Comparison of ENCODE assay signal across 29 cellular contexts in the genomic region with DNA sequence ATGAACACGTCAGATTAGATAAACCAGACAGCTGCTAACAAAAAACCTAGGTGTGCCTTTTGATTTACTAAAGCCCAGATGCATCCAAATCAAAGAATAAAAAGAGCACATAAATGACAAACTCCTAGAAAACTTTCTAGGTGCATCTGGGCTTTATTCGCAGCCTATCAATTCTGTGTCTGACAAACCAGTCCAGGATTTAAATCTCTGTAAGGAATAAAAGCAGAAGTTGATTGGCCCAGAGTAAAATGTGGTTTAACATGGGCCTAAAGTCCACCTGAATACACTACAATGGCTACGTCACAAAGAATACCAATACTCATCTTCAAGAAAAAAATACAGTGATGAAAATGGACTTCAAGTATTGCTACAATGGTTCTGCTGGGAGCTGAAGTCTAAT.
DNase-seq lines count a peak whose midpoint lies in the region; ATAC-seq, FAIRE-seq and TF ChIP-seq lines count a peak whose summit lies in the region.
"Had no signal": no experiment of that assay in that cellular context is flagged by ENCODE, and none has a peak within 500 bp of the region (broad histone marks: within the 10 kb centered on the region; RNA-seq: fewer than 3 reads in every experiment).

No MANE protein-coding gene starts in this region.

- ATAC-seq in K562: no peak
- no peak for ATAC-seq in HG02588 (IDR thresholded peaks at IDR 0.05; ENCODE audit: unreplicated experiment)
- ATAC-seq: A549; CD8-positive, alpha-beta T cell had no signal

- WGBS in K562 (ENCODE audit: insufficient coverage, low coverage, missing lambda C conversion rate): 61% methylated on average over 3 of the region's 3 CpGs

- H3K27ac ChIP-seq in K562 (ENCODE audit: extremely low read depth, low read depth, low read length): no peak overlapping the region
- H3K27ac ChIP-seq: 22Rv1; A549; BLaER1; BLaER1 treated with 17β-estradiol and CSF1 and Interleukin-3, amounts not matched to agents 10 nM and 100 nM; C4-2B had no signal

- in situ Hi-C loops in K562 (cut with MboI): no loop called here

- no peak for TF ChIP-seq EP300 in K562 (IDR thresholded peaks at IDR 0.05; ENCODE audit: low read length)

- H3K9me1 ChIP-seq in K562 (ENCODE audit: control insufficient read depth, insufficient read depth, low read length): no peaks in the 10 kb centered on the region

- H2AFZ ChIP-seq in K562 (ENCODE audit: low read depth, low read length): no peak overlapping the region

- H3K4me2 ChIP-seq in K562 (ENCODE audit: insufficient read depth, low read length): no peak overlapping the region
- H3K4me2 ChIP-seq: A549; BLaER1; BLaER1 treated with 17β-estradiol and CSF1 and Interleukin-3, amounts not matched to agents 10 nM and 100 nM had no signal

- peaks cover 0 to 23% of the 10 kb centered on the region in 2 experiments; a peak in 4 of 5 replicates for H3K4me1 ChIP-seq in K562 (replicated peaks in 1 of 2; ENCODE audit: control insufficient read depth in 2 of 2, insufficient read depth in 2 of 2, low read length in 2 of 2)
- H3K4me1 ChIP-seq: A549; BE2C; BLaER1; BLaER1 treated with 17β-estradiol and CSF1 and Interleukin-3, amounts not matched to agents 10 nM and 100 nM had no signal

- no peak for FAIRE-seq in K562 (lab: Jason Lieb, UNC)
- FAIRE-seq: A204.1, A549, D721Med had no signal

- intact Hi-C loops in K562 (cut with micrococcal nuclease): loop anchor here (10.0 kb wide), 1 partner anchor 325 kb away; no protein-coding TSS in a partner anchor

- TF ChIP-seq RAD21 in K562 (CRISPR knock-in tag; conservative IDR thresholded peaks at IDR 0.05 in 1 of 2, IDR thresholded peaks at IDR 0.05 in 1 of 2): no peak

- BruUV-seq in K562 (replicated peaks; lab: Mats Ljungman, UMichigan): no TSS peak

- H3K27me3 ChIP-seq in K562 (ENCODE audit: control insufficient read depth in 2 of 2, insufficient read depth in 2 of 2, low read length in 2 of 2): no peaks in the 10 kb centered on the region
- H3K27me3 ChIP-seq: BE2C; BLaER1; BLaER1 treated with 17β-estradiol and CSF1 and Interleukin-3, amounts not matched to agents 10 nM and 100 nM had no signal

- H4K20me1 ChIP-seq in K562 (replicated peaks; ENCODE audit: control insufficient read depth, insufficient read depth, low read length): no peaks in the 10 kb centered on the region
- H4K20me1 ChIP-seq: BLaER1; BLaER1 treated with 17β-estradiol and CSF1 and Interleukin-3, amounts not matched to agents 10 nM and 100 nM had no signal

- POLR2A ChIA-PET in K562 (lab: Yijun Ruan, JAX): interaction anchor here (1.1 to 1.3 kb wide), 2 partner anchors 9 to 13 kb away, joined by 3 read pairs; no protein-coding TSS in a partner anchor

- H3K79me2 ChIP-seq in K562 (ENCODE audit: control insufficient read depth, insufficient read depth, low read length): 0 out of 3 replicates have a peak, but pooled peaks cover 6% of the 10 kb centered on the region

- no peaks in the 10 kb centered on the region for H3K36me3 ChIP-seq in K562 (ENCODE audit: control insufficient read depth, insufficient read depth, low read length)
- H3K36me3 ChIP-seq: BE2C; BLaER1; BLaER1 treated with 17β-estradiol and CSF1 and Interleukin-3, amounts not matched to agents 10 nM and 100 nM had no signal

- no peak for TF ChIP-seq CTCF in K562 (IDR thresholded peaks at IDR 0.05 in 2 of 3, conservative IDR thresholded peaks at IDR 0.05 in 1 of 3; ENCODE audit: insufficient read depth in 2 of 3, low read depth in 1 of 3, low read length in 3 of 3)

- no peak for TF ChIP-seq POLR2A in K562 (conservative IDR thresholded peaks at IDR 0.05)

- no peak for DNase-seq in K562 (ENCODE audit: extremely low read depth in 1 of 4, low spot score in 3 of 4)
- DNase-seq: 8988T; ACHN; AML-193; BE2C; C1 segment of cervical spinal cord; Caco-2; Calu3; CD4-positive, alpha-beta memory T cell; CD4-positive, alpha-beta T cell; CD4-positive, CD25-positive, alpha-beta regulatory T cell; CD8-positive, alpha-beta memory T cell; CD8-positive, alpha-beta T cell; COR-L47; DMS 273 treated with DMSO at 0.1 percent for 48 hours; DMS153; DMS53; DMS79; DMS79 treated with DMSO at 0.1 percent for 48 hours; DND-41; EL had no signal

- CTCF ChIA-PET in K562 (lab: Yijun Ruan, JAX; ENCODE audit: low intra/inter-chr PET ratio): no interaction called here

- H3K9ac ChIP-seq in K562 (ENCODE audit: insufficient read depth in 1 of 2, low read depth in 2 of 2, low read length in 2 of 2): no peak overlapping the region
- H3K9ac ChIP-seq: BLaER1; BLaER1 treated with 17β-estradiol and CSF1 and Interleukin-3, amounts not matched to agents 10 nM and 100 nM had no signal

- no peak overlapping the region for H3K4me3 ChIP-seq in K562
- H3K4me3 ChIP-seq: A549; BLaER1; BLaER1 treated with 17β-estradiol and CSF1 and Interleukin-3, amounts not matched to agents 10 nM and 100 nM had no signal

- H3K9me3 ChIP-seq in K562 (replicated peaks; ENCODE audit: control insufficient read depth, insufficient read depth, low read depth, low read length): no peaks in the 10 kb centered on the region
- H3K9me3 ChIP-seq: A549; BE2C; BLaER1; BLaER1 treated with 17β-estradiol and CSF1 and Interleukin-3, amounts not matched to agents 10 nM and 100 nM; Caco-2 had no signal

TF ChIP-seq in K562, 482 proteins besides CTCF, POLR2A, EP300 and RAD21 (continues in another document):
- TF ChIP-seq, protein P1, sequence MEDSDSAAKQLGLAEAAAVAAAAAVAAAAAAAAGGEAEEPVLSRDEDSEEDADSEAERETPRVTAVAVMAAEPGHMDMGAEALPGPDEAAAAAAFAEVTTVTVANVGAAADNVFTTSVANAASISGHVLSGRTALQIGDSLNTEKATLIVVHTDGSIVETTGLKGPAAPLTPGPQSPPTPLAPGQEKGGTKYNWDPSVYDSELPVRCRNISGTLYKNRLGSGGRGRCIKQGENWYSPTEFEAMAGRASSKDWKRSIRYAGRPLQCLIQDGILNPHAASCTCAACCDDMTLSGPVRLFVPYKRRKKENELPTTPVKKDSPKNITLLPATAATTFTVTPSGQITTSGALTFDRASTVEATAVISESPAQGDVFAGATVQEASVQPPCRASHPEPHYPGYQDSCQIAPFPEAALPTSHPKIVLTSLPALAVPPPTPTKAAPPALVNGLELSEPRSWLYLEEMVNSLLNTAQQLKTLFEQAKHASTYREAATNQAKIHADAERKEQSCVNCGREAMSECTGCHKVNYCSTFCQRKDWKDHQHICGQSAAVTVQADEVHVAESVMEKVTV (CRISPR knock-in tag; IDR thresholded peaks at IDR 0.05): no peak
- TF ChIP-seq HMG20B (CRISPR knock-in tag; IDR thresholded peaks at IDR 0.05): 0 out of 2 replicates have a peak, but pooled peaks have one; percentile 34
- no peak for TF ChIP-seq MTA3 (IDR thresholded peaks at IDR 0.05; ENCODE audit: borderline replicate concordance)
- TF ChIP-seq RBM34 (IDR thresholded peaks at IDR 0.05; ENCODE audit: borderline replicate concordance, insufficient read depth, low read length): no peak
- no peak for TF ChIP-seq ATF1 (CRISPR knock-in tag; IDR thresholded peaks at IDR 0.05)
- no peak for TF ChIP-seq ATF1 (tag; IDR thresholded peaks at IDR 0.05)
- no peak for TF ChIP-seq MTA1 (IDR thresholded peaks at IDR 0.05; ENCODE audit: borderline replicate concordance)
- TF ChIP-seq, protein P2, sequence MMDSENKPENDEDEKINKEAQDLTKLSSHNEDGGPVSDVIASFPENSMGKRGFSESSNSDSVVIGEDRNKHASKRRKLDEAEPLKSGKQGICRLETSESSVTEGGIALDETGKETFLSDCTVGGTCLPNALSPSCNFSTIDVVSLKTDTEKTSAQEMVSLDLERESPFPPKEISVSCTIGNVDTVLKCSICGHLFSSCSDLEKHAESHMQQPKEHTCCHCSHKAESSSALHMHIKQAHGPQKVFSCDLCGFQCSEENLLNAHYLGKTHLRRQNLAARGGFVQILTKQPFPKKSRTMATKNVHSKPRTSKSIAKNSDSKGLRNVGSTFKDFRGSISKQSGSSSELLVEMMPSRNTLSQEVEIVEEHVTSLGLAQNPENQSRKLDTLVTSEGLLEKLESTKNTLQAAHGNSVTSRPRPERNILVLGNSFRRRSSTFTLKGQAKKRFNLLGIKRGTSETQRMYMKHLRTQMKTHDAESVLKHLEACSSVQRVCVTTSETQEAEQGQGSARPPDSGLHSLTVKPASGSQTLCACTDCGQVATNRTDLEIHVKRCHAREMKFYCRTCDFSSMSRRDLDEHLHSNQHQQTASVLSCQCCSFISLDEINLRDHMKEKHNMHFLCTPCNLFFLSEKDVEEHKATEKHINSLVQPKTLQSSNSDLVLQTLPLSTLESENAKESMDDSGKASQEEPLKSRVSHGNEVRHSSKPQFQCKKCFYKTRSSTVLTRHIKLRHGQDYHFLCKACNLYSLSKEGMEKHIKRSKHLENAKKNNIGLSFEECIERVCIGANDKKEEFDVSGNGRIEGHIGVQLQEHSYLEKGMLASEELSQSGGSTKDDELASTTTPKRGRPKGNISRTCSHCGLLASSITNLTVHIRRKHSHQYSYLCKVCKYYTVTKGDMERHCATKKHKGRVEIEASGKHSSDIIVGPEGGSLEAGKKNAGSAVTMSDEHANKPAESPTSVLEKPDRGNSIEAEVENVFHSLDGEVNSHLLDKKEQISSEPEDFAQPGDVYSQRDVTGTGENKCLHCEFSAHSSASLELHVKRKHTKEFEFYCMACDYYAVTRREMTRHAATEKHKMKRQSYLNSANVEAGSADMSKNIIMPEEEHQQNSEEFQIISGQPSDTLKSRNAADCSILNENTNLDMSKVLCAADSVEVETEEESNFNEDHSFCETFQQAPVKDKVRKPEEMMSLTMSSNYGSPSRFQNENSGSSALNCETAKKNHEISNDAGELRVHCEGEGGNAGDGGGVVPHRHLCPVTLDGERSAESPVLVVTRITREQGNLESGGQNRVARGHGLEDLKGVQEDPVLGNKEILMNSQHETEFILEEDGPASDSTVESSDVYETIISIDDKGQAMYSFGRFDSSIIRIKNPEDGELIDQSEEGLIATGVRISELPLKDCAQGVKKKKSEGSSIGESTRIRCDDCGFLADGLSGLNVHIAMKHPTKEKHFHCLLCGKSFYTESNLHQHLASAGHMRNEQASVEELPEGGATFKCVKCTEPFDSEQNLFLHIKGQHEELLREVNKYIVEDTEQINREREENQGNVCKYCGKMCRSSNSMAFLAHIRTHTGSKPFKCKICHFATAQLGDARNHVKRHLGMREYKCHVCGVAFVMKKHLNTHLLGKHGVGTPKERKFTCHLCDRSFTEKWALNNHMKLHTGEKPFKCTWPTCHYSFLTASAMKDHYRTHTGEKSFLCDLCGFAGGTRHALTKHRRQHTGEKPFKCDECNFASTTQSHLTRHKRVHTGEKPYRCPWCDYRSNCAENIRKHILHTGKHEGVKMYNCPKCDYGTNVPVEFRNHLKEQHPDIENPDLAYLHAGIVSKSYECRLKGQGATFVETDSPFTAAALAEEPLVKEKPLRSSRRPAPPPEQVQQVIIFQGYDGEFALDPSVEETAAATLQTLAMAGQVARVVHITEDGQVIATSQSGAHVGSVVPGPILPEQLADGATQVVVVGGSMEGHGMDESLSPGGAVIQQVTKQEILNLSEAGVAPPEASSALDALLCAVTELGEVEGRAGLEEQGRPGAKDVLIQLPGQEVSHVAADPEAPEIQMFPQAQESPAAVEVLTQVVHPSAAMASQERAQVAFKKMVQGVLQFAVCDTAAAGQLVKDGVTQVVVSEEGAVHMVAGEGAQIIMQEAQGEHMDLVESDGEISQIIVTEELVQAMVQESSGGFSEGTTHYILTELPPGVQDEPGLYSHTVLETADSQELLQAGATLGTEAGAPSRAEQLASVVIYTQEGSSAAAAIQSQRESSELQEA (IDR thresholded peaks at IDR 0.05; ENCODE audit: low read depth): no peak
